ENCODE assay signal across 1 cellular context in the genomic region with DNA sequence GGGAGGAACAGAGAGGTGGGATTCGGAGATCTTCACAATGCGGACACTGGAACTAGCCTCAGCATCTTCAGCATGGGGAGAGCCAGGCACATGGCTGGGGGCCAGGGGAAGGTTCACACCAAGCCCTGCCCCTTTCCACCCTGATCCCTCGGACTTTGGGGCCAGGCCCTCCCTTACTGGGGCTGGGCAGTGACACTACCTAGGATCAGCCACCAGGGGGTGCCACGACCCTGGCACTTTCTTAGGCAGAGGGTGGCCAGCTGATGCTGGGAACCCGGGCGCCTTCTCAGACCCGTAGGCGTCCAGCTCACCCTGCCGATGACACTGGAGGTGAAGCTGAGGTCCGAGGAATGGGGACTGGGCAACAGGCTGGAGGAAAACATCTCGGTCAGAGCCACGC.
TF ChIP-seq lines count a peak whose summit lies in the region.
"Not testable (repeated sequence)": the region's sequence is repeated elsewhere in the genome, so short reads cannot be mapped to it uniquely, and the experiment has no call there.

No MANE protein-coding gene starts in this region.

TF ChIP-seq in K562, 482 proteins besides CTCF, POLR2A, EP300 and RAD21 (continued from another document):
- TF ChIP-seq, protein P1, sequence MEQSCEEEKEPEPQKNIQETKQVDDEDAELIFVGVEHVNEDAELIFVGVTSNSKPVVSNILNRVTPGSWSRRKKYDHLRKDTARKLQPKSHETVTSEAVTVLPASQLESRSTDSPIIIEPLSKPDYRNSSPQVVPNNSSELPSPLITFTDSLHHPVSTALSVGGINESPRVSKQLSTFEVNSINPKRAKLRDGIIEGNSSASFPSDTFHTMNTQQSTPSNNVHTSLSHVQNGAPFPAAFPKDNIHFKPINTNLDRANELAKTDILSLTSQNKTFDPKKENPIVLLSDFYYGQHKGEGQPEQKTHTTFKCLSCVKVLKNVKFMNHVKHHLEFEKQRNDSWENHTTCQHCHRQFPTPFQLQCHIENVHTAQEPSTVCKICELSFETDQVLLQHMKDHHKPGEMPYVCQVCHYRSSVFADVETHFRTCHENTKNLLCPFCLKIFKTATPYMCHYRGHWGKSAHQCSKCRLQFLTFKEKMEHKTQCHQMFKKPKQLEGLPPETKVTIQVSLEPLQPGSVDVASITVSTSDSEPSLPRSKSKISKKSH (CRISPR knock-in tag; IDR thresholded peaks at IDR 0.05) = 0 out of 2 replicates have a peak, but pooled peaks have one; percentile 5
- TF ChIP-seq NFIC (IDR thresholded peaks at IDR 0.05) (peak; percentile 43; the same call in 1 of the 2 replicates), ELF2 (CRISPR knock-in tag; IDR thresholded peaks at IDR 0.05) (peak; percentile 69; the same call in 1 of the 2 replicates), PPARD (CRISPR knock-in tag; IDR thresholded peaks at IDR 0.05) (0 out of 2 replicates have a peak, but pooled peaks have one; percentile 31), ZNF134 (CRISPR knock-in tag; conservative IDR thresholded peaks at IDR 0.05) (0 out of 2 replicates have a peak, but pooled peaks have one; percentile 37), RB1 (IDR thresholded peaks at IDR 0.05; ENCODE audit: low read depth) (peak; percentile 64; the same call in 1 of the 2 replicates), ERF (CRISPR knock-in tag; IDR thresholded peaks at IDR 0.05) (peak; percentile 83; the same call in 1 of the 2 replicates), SRF (CRISPR knock-in tag; IDR thresholded peaks at IDR 0.05) (peak in 1 of 2 experiments; percentile 66; a peak in 1 of 4 replicates), CAMTA2 (CRISPR knock-in tag; conservative IDR thresholded peaks at IDR 0.05) (peak; percentile 85; the same call in 1 of the 2 replicates), SIN3B (IDR thresholded peaks at IDR 0.05; ENCODE audit: low read depth) (peak; percentile 68; the same call in 1 of the 2 replicates), PYGO2 (tag; IDR thresholded peaks at IDR 0.05) (0 out of 2 replicates have a peak, but pooled peaks have one; percentile 53), KLF6 (CRISPR knock-in tag; IDR thresholded peaks at IDR 0.05; ENCODE audit: borderline replicate concordance) (0 out of 2 replicates have a peak, but pooled peaks have one; percentile 29), ZBTB17 (CRISPR knock-in tag; IDR thresholded peaks at IDR 0.05) (0 out of 2 replicates have a peak, but pooled peaks have one; percentile 24), NONO (IDR thresholded peaks at IDR 0.05; ENCODE audit: low read depth in 2 of 2, low read length in 1 of 2) (peak in 1 of 2 experiments; percentile 83; a peak in 2 of 4 replicates)
- TF ChIP-seq, protein P2, sequence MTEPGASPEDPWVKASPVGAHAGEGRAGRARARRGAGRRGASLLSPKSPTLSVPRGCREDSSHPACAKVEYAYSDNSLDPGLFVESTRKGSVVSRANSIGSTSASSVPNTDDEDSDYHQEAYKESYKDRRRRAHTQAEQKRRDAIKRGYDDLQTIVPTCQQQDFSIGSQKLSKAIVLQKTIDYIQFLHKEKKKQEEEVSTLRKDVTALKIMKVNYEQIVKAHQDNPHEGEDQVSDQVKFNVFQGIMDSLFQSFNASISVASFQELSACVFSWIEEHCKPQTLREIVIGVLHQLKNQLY (CRISPR knock-in tag; conservative IDR thresholded peaks at IDR 0.05) = 0 out of 4 replicates have a peak, but pooled peaks of 1 of the 2 experiments have one; percentile 33
- TF ChIP-seq, protein P3, sequence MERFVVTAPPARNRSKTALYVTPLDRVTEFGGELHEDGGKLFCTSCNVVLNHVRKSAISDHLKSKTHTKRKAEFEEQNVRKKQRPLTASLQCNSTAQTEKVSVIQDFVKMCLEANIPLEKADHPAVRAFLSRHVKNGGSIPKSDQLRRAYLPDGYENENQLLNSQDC (CRISPR knock-in tag; IDR thresholded peaks at IDR 0.05) = 0 out of 2 replicates have a peak, but pooled peaks have one; percentile 25
- TF ChIP-seq, protein P4, sequence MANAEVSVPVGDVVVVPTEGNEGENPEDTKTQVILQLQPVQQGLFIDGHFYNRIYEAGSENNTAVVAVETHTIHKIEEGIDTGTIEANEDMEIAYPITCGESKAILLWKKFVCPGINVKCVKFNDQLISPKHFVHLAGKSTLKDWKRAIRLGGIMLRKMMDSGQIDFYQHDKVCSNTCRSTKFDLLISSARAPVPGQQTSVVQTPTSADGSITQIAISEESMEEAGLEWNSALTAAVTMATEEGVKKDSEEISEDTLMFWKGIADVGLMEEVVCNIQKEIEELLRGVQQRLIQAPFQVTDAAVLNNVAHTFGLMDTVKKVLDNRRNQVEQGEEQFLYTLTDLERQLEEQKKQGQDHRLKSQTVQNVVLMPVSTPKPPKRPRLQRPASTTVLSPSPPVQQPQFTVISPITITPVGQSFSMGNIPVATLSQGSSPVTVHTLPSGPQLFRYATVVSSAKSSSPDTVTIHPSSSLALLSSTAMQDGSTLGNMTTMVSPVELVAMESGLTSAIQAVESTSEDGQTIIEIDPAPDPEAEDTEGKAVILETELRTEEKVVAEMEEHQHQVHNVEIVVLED (CRISPR knock-in tag; IDR thresholded peaks at IDR 0.05) = peak; percentile 3; the same call in 1 of the 2 replicates
- TF ChIP-seq, protein P5, sequence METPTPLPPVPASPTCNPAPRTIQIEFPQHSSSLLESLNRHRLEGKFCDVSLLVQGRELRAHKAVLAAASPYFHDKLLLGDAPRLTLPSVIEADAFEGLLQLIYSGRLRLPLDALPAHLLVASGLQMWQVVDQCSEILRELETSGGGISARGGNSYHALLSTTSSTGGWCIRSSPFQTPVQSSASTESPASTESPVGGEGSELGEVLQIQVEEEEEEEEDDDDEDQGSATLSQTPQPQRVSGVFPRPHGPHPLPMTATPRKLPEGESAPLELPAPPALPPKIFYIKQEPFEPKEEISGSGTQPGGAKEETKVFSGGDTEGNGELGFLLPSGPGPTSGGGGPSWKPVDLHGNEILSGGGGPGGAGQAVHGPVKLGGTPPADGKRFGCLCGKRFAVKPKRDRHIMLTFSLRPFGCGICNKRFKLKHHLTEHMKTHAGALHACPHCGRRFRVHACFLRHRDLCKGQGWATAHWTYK (CRISPR knock-in tag; IDR thresholded peaks at IDR 0.05) = peak; percentile 87
- TF ChIP-seq, protein P6, sequence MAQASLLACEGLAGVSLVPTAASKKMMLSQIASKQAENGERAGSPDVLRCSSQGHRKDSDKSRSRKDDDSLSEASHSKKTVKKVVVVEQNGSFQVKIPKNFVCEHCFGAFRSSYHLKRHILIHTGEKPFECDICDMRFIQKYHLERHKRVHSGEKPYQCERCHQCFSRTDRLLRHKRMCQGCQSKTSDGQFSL (CRISPR knock-in tag; IDR thresholded peaks at IDR 0.05) = 0 out of 2 replicates have a peak, but pooled peaks have one; percentile 44
- TF ChIP-seq, protein P6 (tag; IDR thresholded peaks at IDR 0.05) = not testable (repeated sequence)
- TF ChIP-seq, protein P7, sequence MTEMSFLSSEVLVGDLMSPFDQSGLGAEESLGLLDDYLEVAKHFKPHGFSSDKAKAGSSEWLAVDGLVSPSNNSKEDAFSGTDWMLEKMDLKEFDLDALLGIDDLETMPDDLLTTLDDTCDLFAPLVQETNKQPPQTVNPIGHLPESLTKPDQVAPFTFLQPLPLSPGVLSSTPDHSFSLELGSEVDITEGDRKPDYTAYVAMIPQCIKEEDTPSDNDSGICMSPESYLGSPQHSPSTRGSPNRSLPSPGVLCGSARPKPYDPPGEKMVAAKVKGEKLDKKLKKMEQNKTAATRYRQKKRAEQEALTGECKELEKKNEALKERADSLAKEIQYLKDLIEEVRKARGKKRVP (CRISPR knock-in tag; IDR thresholded peaks at IDR 0.05) = peak; percentile 66; the same call in 1 of the 2 replicates
- TF ChIP-seq, protein P8, sequence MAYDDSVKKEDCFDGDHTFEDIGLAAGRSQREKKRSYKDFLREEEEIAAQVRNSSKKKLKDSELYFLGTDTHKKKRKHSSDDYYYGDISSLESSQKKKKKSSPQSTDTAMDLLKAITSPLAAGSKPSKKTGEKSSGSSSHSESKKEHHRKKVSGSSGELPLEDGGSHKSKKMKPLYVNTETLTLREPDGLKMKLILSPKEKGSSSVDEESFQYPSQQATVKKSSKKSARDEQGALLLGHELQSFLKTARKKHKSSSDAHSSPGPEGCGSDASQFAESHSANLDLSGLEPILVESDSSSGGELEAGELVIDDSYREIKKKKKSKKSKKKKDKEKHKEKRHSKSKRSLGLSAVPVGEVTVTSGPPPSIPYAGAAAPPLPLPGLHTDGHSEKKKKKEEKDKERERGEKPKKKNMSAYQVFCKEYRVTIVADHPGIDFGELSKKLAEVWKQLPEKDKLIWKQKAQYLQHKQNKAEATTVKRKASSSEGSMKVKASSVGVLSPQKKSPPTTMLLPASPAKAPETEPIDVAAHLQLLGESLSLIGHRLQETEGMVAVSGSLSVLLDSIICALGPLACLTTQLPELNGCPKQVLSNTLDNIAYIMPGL (CRISPR knock-in tag; IDR thresholded peaks at IDR 0.05) = 0 out of 2 replicates have a peak, but pooled peaks have one; percentile 72
- TF ChIP-seq, protein P9, sequence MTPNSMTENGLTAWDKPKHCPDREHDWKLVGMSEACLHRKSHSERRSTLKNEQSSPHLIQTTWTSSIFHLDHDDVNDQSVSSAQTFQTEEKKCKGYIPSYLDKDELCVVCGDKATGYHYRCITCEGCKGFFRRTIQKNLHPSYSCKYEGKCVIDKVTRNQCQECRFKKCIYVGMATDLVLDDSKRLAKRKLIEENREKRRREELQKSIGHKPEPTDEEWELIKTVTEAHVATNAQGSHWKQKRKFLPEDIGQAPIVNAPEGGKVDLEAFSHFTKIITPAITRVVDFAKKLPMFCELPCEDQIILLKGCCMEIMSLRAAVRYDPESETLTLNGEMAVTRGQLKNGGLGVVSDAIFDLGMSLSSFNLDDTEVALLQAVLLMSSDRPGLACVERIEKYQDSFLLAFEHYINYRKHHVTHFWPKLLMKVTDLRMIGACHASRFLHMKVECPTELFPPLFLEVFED (CRISPR knock-in tag; conservative IDR thresholded peaks at IDR 0.05) = 0 out of 2 replicates have a peak, but pooled peaks have one; percentile 38
TF ChIP-seq in K562: peak in this region for 50; not testable (repeated sequence) for 432.
